In genomic region chr6:55643868-55644267, GRCh38 we compare ENCODE assay signal across 20 cellular contexts.
A peak's percentile ranks its signal among the peaks of the same experiment; 100 is the strongest.
DNase-seq lines count a peak whose midpoint lies in the region.
"Had no signal": no experiment of that assay in that cellular context is flagged by ENCODE, and none has a peak within 500 bp of the region (broad histone marks: within the 10 kb centered on the region; RNA-seq: fewer than 3 reads in every experiment).

No MANE protein-coding gene starts in this region.

- H3K18ac ChIP-seq in mesenchymal stem cell (ENCODE audit: low read depth in 1 of 2, low read length in 2 of 2) = no peak overlapping the region
- H3K18ac ChIP-seq in neuronal stem cell (ENCODE audit: low read length) = no peak overlapping the region

- H2BK5ac ChIP-seq in mesenchymal stem cell (ENCODE audit: low read depth, low read length, poor library complexity, severe bottlenecking) = no peak overlapping the region
- H2BK5ac ChIP-seq in neuronal stem cell (ENCODE audit: low read length) = no peak overlapping the region

- H3K79me1 ChIP-seq in mesenchymal stem cell (replicated peaks; ENCODE audit: low read length, poor library complexity, severe bottlenecking) (no peaks in the 10 kb centered on the region), neuronal stem cell (ENCODE audit: low read depth, low read length) (no peaks in the 10 kb centered on the region)

- H2AK5ac ChIP-seq in mesenchymal stem cell (ENCODE audit: low read length, severe bottlenecking) = no peak overlapping the region
- no peak overlapping the region for H2AK5ac ChIP-seq in neuronal stem cell (ENCODE audit: low read depth, low read length)

- H2BK12ac ChIP-seq in mesenchymal stem cell (ENCODE audit: low read length in 2 of 2) (no peak overlapping the region), neuronal stem cell (ENCODE audit: low read length) (no peak overlapping the region)

- no peak overlapping the region for H2AFZ ChIP-seq in mesenchymal stem cell (ENCODE audit: low read depth, low read length)
- H2AFZ ChIP-seq in neuronal stem cell (ENCODE audit: low read length) = no peak overlapping the region
- H2AFZ ChIP-seq: parathyroid adenoma had no signal

- H3K27ac ChIP-seq in mesenchymal stem cell (ENCODE audit: low read length, poor library complexity, severe bottlenecking) (no peak overlapping the region), neuronal stem cell (replicated peaks; ENCODE audit: low read length) (no peak overlapping the region)
- H3K27ac ChIP-seq: brain microvascular endothelial cell, HL-60, parathyroid adenoma, RWPE1 had no signal

- H3K9me3 ChIP-seq in mesenchymal stem cell (ENCODE audit: control insufficient read depth, low read length) (peaks cover 10% of the 10 kb centered on the region), neuronal stem cell (replicated peaks in 1 of 2; ENCODE audit: control insufficient read depth in 2 of 2, insufficient read depth in 1 of 2, low read depth in 1 of 2, low read length in 2 of 2) (peaks cover 0 to 19% of the 10 kb centered on the region in 2 donors)
- H3K9me3 ChIP-seq: SK-N-SH had no signal

- no peak overlapping the region for H3K9ac ChIP-seq in mesenchymal stem cell (ENCODE audit: low read length)
- no peak overlapping the region for H3K9ac ChIP-seq in neuronal stem cell (ENCODE audit: low read depth, low read length, poor library complexity)
- H3K9ac ChIP-seq: parathyroid adenoma, SK-N-SH had no signal

- DNase-seq in ELR (ENCODE audit: low read depth) (peak; percentile 25), OCI-M1 (lab: John Stamatoyannopoulos, UW) (peak; percentile 39), dedifferentiated amniotic fluid mesenchymal stem cell (ENCODE audit: extremely low spot score) (peak; percentile 39), mesenchymal stem cell (peak; percentile 17), NCI-H128 (lab: John Stamatoyannopoulos, UW; ENCODE audit: unreplicated experiment) (no peak), RKO (ENCODE audit: low spot score) (no peak), neuronal stem cell (ENCODE audit: low spot score) (no peak)
- no peak for DNase-seq in NK-92 treated with Interleukin-12 subunit alpha and Interleukin-12 subunit beta, amount 100 ng/mL, for 24 hours (lab: John Stamatoyannopoulos, UW)
- DNase-seq: activated CD4-positive, alpha-beta T cell treated with anti-CD3 and anti-CD28 coated beads for 36 hours; brain microvascular endothelial cell; DMS 273 treated with DMSO at 0.1 percent for 48 hours; GDM1; left cardiac atrium; natural killer cell; NCI-H2029 treated with DMSO at 0.1 percent for 48 hours; NCI-H446; SK-N-SH had no signal

- H2BK120ac ChIP-seq in mesenchymal stem cell (ENCODE audit: low read depth, low read length) (no peak overlapping the region), neuronal stem cell (ENCODE audit: low read depth, low read length) (no peak overlapping the region)

- no peaks in the 10 kb centered on the region for H3K27me3 ChIP-seq in mesenchymal stem cell (ENCODE audit: control insufficient read depth in 1 of 2, insufficient read depth in 1 of 2, low read length in 2 of 2)
- no peaks in the 10 kb centered on the region for H3K27me3 ChIP-seq in neuronal stem cell (ENCODE audit: control insufficient read depth in 3 of 3, insufficient read depth in 3 of 3, low read depth in 1 of 3, low read length in 3 of 3)
- H3K27me3 ChIP-seq: brain microvascular endothelial cell had no signal

- no peak overlapping the region for H2BK15ac ChIP-seq in mesenchymal stem cell (ENCODE audit: low read depth, poor library complexity, severe bottlenecking)
- H2BK15ac ChIP-seq in neuronal stem cell (ENCODE audit: low read length) = no peak overlapping the region

- H3K23ac ChIP-seq in mesenchymal stem cell (ENCODE audit: low read length in 2 of 2) (no peak overlapping the region), neuronal stem cell (ENCODE audit: low read depth, low read length, poor library complexity) (no peak overlapping the region)

- H3K36me3 ChIP-seq in mesenchymal stem cell (ENCODE audit: control insufficient read depth in 1 of 2, insufficient read depth in 2 of 2, low read depth in 1 of 2, low read length in 2 of 2) = no peaks in the 10 kb centered on the region
- H3K36me3 ChIP-seq in neuronal stem cell (replicated peaks in 1 of 2; ENCODE audit: control insufficient read depth in 2 of 2, insufficient read depth in 2 of 2, low read length in 2 of 2) = no peaks in the 10 kb centered on the region
- H3K36me3 ChIP-seq: brain microvascular endothelial cell had no signal

- no peak overlapping the region for H3K4me2 ChIP-seq in mesenchymal stem cell (ENCODE audit: low read length, poor library complexity, severe bottlenecking)
- H3K4me2 ChIP-seq in neuronal stem cell (ENCODE audit: insufficient read depth, low read length, poor library complexity, severe bottlenecking) = no peak overlapping the region
- H3K4me2 ChIP-seq: SK-N-SH had no signal

- H3K4ac ChIP-seq in mesenchymal stem cell (ENCODE audit: low read depth in 1 of 2, low read length in 2 of 2) (no peak overlapping the region), neuronal stem cell (ENCODE audit: low read length) (no peak overlapping the region)

- H3K4me3 ChIP-seq in mesenchymal stem cell (ENCODE audit: insufficient read depth in 1 of 2, low read depth in 1 of 2, low read length in 2 of 2) (no peak overlapping the region), neuronal stem cell (ENCODE audit: low read length in 2 of 2) (no peak overlapping the region)

- H3K4me1 ChIP-seq in mesenchymal stem cell (ENCODE audit: control insufficient read depth, insufficient read depth, low read depth, low read length) (no peaks in the 10 kb centered on the region), neuronal stem cell (ENCODE audit: control insufficient read depth in 2 of 2, insufficient read depth in 1 of 2, low read depth in 1 of 2, low read length in 2 of 2) (no peaks in the 10 kb centered on the region)
- H3K4me1 ChIP-seq: parathyroid adenoma had no signal

- H4K91ac ChIP-seq in mesenchymal stem cell (ENCODE audit: low read length) = no peak overlapping the region
- H4K91ac ChIP-seq in neuronal stem cell (ENCODE audit: low read depth, low read length, poor library complexity) = no peak overlapping the region

- H4K8ac ChIP-seq in mesenchymal stem cell (ENCODE audit: low read length) = no peak overlapping the region
- H4K8ac ChIP-seq in neuronal stem cell (ENCODE audit: low read depth, low read length) = no peak overlapping the region

- H3K14ac ChIP-seq in mesenchymal stem cell (ENCODE audit: low read length in 2 of 2) (no peak overlapping the region), neuronal stem cell (ENCODE audit: low read length) (no peak overlapping the region)

Comparison
In these comparisons a context has a peak if more than half of its experiments do, and no peak if none do; other contexts are left out.
1. DNase-seq: peak in ELR (single experiment), OCI-M1 (single experiment), dedifferentiated amniotic fluid mesenchymal stem cell (single experiment) and mesenchymal stem cell (single experiment); none in NCI-H128 (single experiment), NK-92 treated with Interleukin-12 subunit alpha and Interleukin-12 subunit beta, amount 100 ng/mL, for 24 hours (single experiment), RKO (single experiment) and neuronal stem cell (single experiment).